ENCODE assay signal across 1 cellular context in the genomic region with DNA sequence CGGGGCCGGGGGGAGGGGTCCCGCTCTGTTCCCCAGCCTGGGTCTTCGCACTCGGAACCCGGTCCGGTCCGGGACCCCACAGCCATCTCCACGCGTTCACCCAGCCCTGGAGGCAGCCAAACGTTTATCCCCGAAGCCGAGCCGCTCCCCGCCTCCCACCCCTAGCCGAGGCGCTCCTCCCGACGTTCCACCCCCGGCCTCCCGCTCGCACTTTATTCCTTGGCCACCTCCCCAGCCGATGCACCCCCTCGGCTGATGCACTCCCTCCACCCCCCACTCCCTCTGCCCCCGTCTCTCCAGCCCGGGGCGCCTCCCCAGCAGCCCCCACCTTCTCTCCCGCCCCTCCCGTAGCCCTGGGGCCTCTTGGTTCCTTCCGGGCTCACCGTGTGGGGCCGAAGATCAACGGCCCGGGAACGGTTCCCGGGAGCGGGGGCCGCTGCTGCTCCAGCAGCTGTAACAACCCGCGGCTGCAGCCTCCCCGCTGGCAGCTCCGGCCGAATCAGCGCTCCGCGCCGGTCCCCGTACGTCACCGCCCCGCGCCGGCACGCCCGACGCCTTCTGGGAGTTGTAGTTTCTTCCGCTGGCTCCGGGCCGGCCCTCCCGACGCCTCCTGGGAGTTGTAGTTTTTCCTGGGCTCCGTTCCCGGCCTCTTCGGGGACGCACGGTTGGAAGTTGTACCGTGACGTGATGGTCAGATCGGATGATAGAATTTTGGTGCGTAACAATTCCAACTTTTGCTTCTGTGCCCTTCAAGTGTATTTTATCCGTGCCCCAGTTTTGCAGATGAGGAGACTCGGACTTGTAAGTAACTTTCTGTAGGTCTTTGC.
TF ChIP-seq lines count a peak whose summit lies in the region.

A gene with protein sequence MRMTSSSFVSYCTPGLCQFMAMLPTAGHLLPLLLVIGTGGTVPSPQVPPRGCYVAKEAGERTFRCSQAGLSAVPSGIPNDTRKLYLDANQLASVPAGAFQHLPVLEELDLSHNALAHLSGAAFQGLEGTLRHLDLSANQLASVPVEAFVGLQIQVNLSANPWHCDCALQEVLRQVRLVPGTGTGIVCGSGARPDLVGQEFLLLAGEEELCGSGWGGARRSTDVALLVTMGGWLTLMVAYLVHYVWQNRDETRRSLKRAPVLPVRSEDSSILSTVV (plus strand): TSS at position 632 of the 827 bp plus-strand sequence. CDS start 13,792 bp downstream, outside the sequence.
A gene with protein sequence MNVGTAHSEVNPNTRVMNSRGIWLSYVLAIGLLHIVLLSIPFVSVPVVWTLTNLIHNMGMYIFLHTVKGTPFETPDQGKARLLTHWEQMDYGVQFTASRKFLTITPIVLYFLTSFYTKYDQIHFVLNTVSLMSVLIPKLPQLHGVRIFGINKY (minus strand): TSS at position 501 of the 827 bp plus-strand sequence. CDS start 3,398 bp downstream, outside the sequence.

TF ChIP-seq in K562, 482 proteins besides CTCF, POLR2A, EP300 and RAD21 (continued from another document and continues in another):
- TF ChIP-seq KDM4B (IDR thresholded peaks at IDR 0.05; ENCODE audit: borderline replicate concordance in 2 of 2, low read depth in 1 of 2) (no peak), BRD9 (IDR thresholded peaks at IDR 0.05; ENCODE audit: low read depth, partially characterized antibody) (no peak), SRSF1 (IDR thresholded peaks at IDR 0.05; ENCODE audit: low read depth, low read length) (no peak), TRIM28 (IDR thresholded peaks at IDR 0.05) (no peak), U2AF1 (optimal IDR thresholded peaks at IDR 0.05; ENCODE audit: low read depth, low read length) (no peak), HIVEP1 (CRISPR knock-in tag; IDR thresholded peaks at IDR 0.05) (no peak), ZNF253 (CRISPR knock-in tag; conservative IDR thresholded peaks at IDR 0.05) (no peak), ESRRB (CRISPR knock-in tag; IDR thresholded peaks at IDR 0.05; ENCODE audit: borderline replicate concordance) (no peak), TAL1 (IDR thresholded peaks at IDR 0.05) (no peak), HDGF (IDR thresholded peaks at IDR 0.05) (no peak), KDM2B (CRISPR knock-in tag; IDR thresholded peaks at IDR 0.05) (0 out of 2 replicates have a peak, but pooled peaks have one; percentile 30), ZC3H8 (IDR thresholded peaks at IDR 0.05) (no peak), ZNF431 (CRISPR knock-in tag; IDR thresholded peaks at IDR 0.05) (no peak), THRAP3 (IDR thresholded peaks at IDR 0.05; ENCODE audit: borderline replicate concordance) (no peak), NCOA1 (IDR thresholded peaks at IDR 0.05; ENCODE audit: low read depth) (0 out of 2 replicates have a peak, but pooled peaks have one; percentile 2), HNRNPLL (IDR thresholded peaks at IDR 0.05; ENCODE audit: low read depth, low read length, poor library complexity, severe bottlenecking) (peak; percentile 22), ZNF354B (CRISPR knock-in tag; IDR thresholded peaks at IDR 0.05) (no peak), PRMT5 (CRISPR knock-in tag; IDR thresholded peaks at IDR 0.05) (no peak), XRCC3 (IDR thresholded peaks at IDR 0.05) (no peak), SMC3 (conservative IDR thresholded peaks at IDR 0.05; ENCODE audit: insufficient read depth, low read depth, low read length) (no peak)
- TF ChIP-seq, protein P1, sequence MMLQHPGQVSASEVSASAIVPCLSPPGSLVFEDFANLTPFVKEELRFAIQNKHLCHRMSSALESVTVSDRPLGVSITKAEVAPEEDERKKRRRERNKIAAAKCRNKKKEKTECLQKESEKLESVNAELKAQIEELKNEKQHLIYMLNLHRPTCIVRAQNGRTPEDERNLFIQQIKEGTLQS (IDR thresholded peaks at IDR 0.05): peak; percentile 23; the same call in 1 of the 2 replicates
- TF ChIP-seq, protein P1 (CRISPR knock-in tag; conservative IDR thresholded peaks at IDR 0.05): no peak
- TF ChIP-seq, protein P2, sequence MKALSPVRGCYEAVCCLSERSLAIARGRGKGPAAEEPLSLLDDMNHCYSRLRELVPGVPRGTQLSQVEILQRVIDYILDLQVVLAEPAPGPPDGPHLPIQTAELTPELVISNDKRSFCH (CRISPR knock-in tag; IDR thresholded peaks at IDR 0.05): no peak
- TF ChIP-seq, protein P2 (tag; IDR thresholded peaks at IDR 0.05): no peak
- TF ChIP-seq, protein P3, sequence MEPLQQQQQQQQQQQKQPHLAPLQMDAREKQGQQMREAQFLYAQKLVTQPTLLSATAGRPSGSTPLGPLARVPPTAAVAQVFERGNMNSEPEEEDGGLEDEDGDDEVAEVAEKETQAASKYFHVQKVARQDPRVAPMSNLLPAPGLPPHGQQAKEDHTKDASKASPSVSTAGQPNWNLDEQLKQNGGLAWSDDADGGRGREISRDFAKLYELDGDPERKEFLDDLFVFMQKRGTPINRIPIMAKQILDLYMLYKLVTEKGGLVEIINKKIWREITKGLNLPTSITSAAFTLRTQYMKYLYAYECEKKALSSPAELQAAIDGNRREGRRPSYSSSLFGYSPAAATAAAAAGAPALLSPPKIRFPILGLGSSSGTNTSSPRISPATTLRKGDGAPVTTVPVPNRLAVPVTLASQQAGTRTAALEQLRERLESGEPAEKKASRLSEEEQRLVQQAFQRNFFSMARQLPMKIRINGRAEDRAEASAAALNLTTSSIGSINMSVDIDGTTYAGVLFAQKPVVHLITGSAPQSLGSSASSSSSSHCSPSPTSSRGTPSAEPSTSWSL (CRISPR knock-in tag; IDR thresholded peaks at IDR 0.05; ENCODE audit: borderline replicate concordance): no peak
- TF ChIP-seq, protein P4, sequence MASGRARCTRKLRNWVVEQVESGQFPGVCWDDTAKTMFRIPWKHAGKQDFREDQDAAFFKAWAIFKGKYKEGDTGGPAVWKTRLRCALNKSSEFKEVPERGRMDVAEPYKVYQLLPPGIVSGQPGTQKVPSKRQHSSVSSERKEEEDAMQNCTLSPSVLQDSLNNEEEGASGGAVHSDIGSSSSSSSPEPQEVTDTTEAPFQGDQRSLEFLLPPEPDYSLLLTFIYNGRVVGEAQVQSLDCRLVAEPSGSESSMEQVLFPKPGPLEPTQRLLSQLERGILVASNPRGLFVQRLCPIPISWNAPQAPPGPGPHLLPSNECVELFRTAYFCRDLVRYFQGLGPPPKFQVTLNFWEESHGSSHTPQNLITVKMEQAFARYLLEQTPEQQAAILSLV (tag; IDR thresholded peaks at IDR 0.05): no peak
- TF ChIP-seq, protein P5, sequence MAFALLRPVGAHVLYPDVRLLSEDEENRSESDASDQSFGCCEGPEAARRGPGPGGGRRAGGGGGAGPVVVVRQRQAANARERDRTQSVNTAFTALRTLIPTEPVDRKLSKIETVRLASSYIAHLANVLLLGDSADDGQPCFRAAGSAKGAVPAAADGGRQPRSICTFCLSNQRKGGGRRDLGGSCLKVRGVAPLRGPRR (CRISPR knock-in tag; IDR thresholded peaks at IDR 0.05): no peak
- TF ChIP-seq, protein P6, sequence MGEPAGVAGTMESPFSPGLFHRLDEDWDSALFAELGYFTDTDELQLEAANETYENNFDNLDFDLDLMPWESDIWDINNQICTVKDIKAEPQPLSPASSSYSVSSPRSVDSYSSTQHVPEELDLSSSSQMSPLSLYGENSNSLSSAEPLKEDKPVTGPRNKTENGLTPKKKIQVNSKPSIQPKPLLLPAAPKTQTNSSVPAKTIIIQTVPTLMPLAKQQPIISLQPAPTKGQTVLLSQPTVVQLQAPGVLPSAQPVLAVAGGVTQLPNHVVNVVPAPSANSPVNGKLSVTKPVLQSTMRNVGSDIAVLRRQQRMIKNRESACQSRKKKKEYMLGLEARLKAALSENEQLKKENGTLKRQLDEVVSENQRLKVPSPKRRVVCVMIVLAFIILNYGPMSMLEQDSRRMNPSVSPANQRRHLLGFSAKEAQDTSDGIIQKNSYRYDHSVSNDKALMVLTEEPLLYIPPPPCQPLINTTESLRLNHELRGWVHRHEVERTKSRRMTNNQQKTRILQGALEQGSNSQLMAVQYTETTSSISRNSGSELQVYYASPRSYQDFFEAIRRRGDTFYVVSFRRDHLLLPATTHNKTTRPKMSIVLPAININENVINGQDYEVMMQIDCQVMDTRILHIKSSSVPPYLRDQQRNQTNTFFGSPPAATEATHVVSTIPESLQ (CRISPR knock-in tag; IDR thresholded peaks at IDR 0.05): no peak
- TF ChIP-seq, protein P7, sequence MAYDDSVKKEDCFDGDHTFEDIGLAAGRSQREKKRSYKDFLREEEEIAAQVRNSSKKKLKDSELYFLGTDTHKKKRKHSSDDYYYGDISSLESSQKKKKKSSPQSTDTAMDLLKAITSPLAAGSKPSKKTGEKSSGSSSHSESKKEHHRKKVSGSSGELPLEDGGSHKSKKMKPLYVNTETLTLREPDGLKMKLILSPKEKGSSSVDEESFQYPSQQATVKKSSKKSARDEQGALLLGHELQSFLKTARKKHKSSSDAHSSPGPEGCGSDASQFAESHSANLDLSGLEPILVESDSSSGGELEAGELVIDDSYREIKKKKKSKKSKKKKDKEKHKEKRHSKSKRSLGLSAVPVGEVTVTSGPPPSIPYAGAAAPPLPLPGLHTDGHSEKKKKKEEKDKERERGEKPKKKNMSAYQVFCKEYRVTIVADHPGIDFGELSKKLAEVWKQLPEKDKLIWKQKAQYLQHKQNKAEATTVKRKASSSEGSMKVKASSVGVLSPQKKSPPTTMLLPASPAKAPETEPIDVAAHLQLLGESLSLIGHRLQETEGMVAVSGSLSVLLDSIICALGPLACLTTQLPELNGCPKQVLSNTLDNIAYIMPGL (CRISPR knock-in tag; IDR thresholded peaks at IDR 0.05): no peak
- TF ChIP-seq, protein P8, sequence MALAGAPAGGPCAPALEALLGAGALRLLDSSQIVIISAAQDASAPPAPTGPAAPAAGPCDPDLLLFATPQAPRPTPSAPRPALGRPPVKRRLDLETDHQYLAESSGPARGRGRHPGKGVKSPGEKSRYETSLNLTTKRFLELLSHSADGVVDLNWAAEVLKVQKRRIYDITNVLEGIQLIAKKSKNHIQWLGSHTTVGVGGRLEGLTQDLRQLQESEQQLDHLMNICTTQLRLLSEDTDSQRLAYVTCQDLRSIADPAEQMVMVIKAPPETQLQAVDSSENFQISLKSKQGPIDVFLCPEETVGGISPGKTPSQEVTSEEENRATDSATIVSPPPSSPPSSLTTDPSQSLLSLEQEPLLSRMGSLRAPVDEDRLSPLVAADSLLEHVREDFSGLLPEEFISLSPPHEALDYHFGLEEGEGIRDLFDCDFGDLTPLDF (CRISPR knock-in tag; IDR thresholded peaks at IDR 0.05): no peak
- TF ChIP-seq, protein P9, sequence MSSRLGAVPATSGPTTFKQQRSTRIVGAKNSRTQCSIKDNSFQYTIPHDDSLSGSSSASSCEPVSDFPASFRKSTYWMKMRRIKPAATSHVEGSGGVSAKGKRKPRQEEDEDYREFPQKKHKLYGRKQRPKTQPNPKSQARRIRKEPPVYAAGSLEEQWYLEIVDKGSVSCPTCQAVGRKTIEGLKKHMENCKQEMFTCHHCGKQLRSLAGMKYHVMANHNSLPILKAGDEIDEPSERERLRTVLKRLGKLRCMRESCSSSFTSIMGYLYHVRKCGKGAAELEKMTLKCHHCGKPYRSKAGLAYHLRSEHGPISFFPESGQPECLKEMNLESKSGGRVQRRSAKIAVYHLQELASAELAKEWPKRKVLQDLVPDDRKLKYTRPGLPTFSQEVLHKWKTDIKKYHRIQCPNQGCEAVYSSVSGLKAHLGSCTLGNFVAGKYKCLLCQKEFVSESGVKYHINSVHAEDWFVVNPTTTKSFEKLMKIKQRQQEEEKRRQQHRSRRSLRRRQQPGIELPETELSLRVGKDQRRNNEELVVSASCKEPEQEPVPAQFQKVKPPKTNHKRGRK (tag; IDR thresholded peaks at IDR 0.05): no peak
- TF ChIP-seq, protein P10, sequence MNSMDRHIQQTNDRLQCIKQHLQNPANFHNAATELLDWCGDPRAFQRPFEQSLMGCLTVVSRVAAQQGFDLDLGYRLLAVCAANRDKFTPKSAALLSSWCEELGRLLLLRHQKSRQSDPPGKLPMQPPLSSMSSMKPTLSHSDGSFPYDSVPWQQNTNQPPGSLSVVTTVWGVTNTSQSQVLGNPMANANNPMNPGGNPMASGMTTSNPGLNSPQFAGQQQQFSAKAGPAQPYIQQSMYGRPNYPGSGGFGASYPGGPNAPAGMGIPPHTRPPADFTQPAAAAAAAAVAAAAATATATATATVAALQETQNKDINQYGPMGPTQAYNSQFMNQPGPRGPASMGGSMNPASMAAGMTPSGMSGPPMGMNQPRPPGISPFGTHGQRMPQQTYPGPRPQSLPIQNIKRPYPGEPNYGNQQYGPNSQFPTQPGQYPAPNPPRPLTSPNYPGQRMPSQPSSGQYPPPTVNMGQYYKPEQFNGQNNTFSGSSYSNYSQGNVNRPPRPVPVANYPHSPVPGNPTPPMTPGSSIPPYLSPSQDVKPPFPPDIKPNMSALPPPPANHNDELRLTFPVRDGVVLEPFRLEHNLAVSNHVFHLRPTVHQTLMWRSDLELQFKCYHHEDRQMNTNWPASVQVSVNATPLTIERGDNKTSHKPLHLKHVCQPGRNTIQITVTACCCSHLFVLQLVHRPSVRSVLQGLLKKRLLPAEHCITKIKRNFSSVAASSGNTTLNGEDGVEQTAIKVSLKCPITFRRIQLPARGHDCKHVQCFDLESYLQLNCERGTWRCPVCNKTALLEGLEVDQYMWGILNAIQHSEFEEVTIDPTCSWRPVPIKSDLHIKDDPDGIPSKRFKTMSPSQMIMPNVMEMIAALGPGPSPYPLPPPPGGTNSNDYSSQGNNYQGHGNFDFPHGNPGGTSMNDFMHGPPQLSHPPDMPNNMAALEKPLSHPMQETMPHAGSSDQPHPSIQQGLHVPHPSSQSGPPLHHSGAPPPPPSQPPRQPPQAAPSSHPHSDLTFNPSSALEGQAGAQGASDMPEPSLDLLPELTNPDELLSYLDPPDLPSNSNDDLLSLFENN (IDR thresholded peaks at IDR 0.05; ENCODE audit: low read depth in 2 of 2, low read length in 2 of 2): 0 out of 4 replicates have a peak, but pooled peaks of 1 of the 2 experiments have one; percentile 28
- TF ChIP-seq, protein P11, sequence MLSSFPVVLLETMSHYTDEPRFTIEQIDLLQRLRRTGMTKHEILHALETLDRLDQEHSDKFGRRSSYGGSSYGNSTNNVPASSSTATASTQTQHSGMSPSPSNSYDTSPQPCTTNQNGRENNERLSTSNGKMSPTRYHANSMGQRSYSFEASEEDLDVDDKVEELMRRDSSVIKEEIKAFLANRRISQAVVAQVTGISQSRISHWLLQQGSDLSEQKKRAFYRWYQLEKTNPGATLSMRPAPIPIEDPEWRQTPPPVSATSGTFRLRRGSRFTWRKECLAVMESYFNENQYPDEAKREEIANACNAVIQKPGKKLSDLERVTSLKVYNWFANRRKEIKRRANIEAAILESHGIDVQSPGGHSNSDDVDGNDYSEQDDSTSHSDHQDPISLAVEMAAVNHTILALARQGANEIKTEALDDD (IDR thresholded peaks at IDR 0.05): no peak
